10 cellular contexts compared by ENCODE assay signal in genomic region chr6:160667854-160668481, GRCh38. TPM values are rescaled to one million over a fixed set of nuclear protein-coding genes. Genes with fewer than 3 reads are reported as not detected.
DNase-seq lines count a peak whose midpoint lies in the region; ATAC-seq, FAIRE-seq and TF ChIP-seq lines count a peak whose summit lies in the region.
"Had no signal": no experiment of that assay in that cellular context is flagged by ENCODE, and none has a peak within 500 bp of the region (broad histone marks: within the 10 kb centered on the region; RNA-seq: fewer than 3 reads in every experiment).

No MANE protein-coding gene starts in this region.

- peak; percentile 90 for ATAC-seq in GM21367 (IDR thresholded peaks at IDR 0.05; ENCODE audit: unreplicated experiment)

- intact Hi-C loops in CD14-positive monocyte (cut with micrococcal nuclease): no loop called here
- intact Hi-C loops in ascending aorta (cut with DNase I): no loop called here

- dilution Hi-C loops in keratinocyte (cut with MboI; ENCODE audit: extremely low pct_ligation_motif_present, low sequenced_read_pairs): no loop called here

- H3K27me3 ChIP-seq in keratinocyte (ENCODE audit: control insufficient read depth, extremely low read depth, insufficient read depth, low read length) (no peaks in the 10 kb centered on the region), ascending aorta (no peaks in the 10 kb centered on the region)

- no peak overlapping the region for H3K4me3 Mint-ChIP-seq in CD14-positive monocyte

- H3K9me1 ChIP-seq in keratinocyte (ENCODE audit: control insufficient read depth, extremely low read depth, insufficient read depth, low read length): no peaks in the 10 kb centered on the region

- no peaks in the 10 kb centered on the region for H3K36me3 Mint-ChIP-seq in CD14-positive monocyte

- no peaks in the 10 kb centered on the region for H3K9me3 ChIP-seq in keratinocyte (ENCODE audit: control insufficient read depth, low read depth, low read length)
- H3K9me3 ChIP-seq in ascending aorta: no peaks in the 10 kb centered on the region

- peak in 43 of 76 experiments; percentile 3 to 58 (median 22) for DNase-seq in HUDEP-2 (lab: John Stamatoyannopoulos, UW; ENCODE audit: unreplicated experiment in 76 of 76)
- peak; percentile 19 for DNase-seq in UCSD-AML1 (lab: John Stamatoyannopoulos, UW; ENCODE audit: unreplicated experiment)
- DNase-seq in keratinocyte (ENCODE audit: low read depth, low spot score): no peak
- DNase-seq in CD14-positive monocyte (ENCODE audit: low spot score): no peak
- no peak for DNase-seq in ascending aorta (ENCODE audit: low spot score in 2 of 2)
- no peak for DNase-seq in inferior parietal cortex (ENCODE audit: extremely low spot score)

- TF ChIP-seq CTCF in GM12872 (IDR thresholded peaks at IDR 0.05; ENCODE audit: insufficient read depth, low read depth, low read length): peak; percentile 76
- peak; percentile 73 to 89 (median 82) for TF ChIP-seq CTCF in keratinocyte (optimal IDR thresholded peaks at IDR 0.05 in 1 of 3, IDR thresholded peaks at IDR 0.05 in 1 of 3, conservative IDR thresholded peaks at IDR 0.05 in 1 of 3; ENCODE audit: extremely low read depth in 1 of 3, insufficient read depth in 2 of 3, low read length in 3 of 3)
- TF ChIP-seq CTCF in CD14-positive monocyte (IDR thresholded peaks at IDR 0.05): no peak
- no peak for TF ChIP-seq CTCF in ascending aorta (IDR thresholded peaks at IDR 0.05)

- H2AFZ ChIP-seq in keratinocyte (ENCODE audit: control insufficient read depth, low read length): no peak overlapping the region

- H3K36me3 ChIP-seq in keratinocyte (ENCODE audit: control insufficient read depth in 2 of 2, extremely low read depth in 1 of 2, insufficient read depth in 2 of 2, low read length in 2 of 2) (no peaks in the 10 kb centered on the region), ascending aorta (no peaks in the 10 kb centered on the region)

- no peak overlapping the region for H3K27ac Mint-ChIP-seq in CD14-positive monocyte

- H3K79me2 ChIP-seq in keratinocyte (ENCODE audit: control insufficient read depth, insufficient read depth, low read length): no peaks in the 10 kb centered on the region

- peak; percentile 17 for FAIRE-seq in keratinocyte (lab: Jason Lieb, UNC)

- H3K4me3 ChIP-seq in keratinocyte (ENCODE audit: control insufficient read depth in 2 of 3, extremely low read depth in 1 of 3, insufficient read depth in 2 of 3, low read depth in 1 of 3, low read length in 3 of 3): no peak overlapping the region
- H3K4me3 ChIP-seq in ascending aorta: no peak overlapping the region

- no peak overlapping the region for H3K4me2 ChIP-seq in keratinocyte (ENCODE audit: control insufficient read depth, extremely low read depth, insufficient read depth, low read depth, low read length)

- H3K9me3 Mint-ChIP-seq in CD14-positive monocyte: peaks cover 0 to 6% (median 0%) of the 10 kb centered on the region in 7 donors

- no peaks in the 10 kb centered on the region for H3K4me1 Mint-ChIP-seq in CD14-positive monocyte

- H3K9ac ChIP-seq in keratinocyte (ENCODE audit: control insufficient read depth, extremely low read depth, insufficient read depth, low read length): no peak overlapping the region

- H3K27ac ChIP-seq in keratinocyte (ENCODE audit: control insufficient read depth, insufficient read depth, low read length): no peak overlapping the region
- H3K27ac ChIP-seq in ascending aorta: no peak overlapping the region

- H3K4me1 ChIP-seq in keratinocyte (ENCODE audit: control insufficient read depth, extremely low read depth, insufficient read depth, low read length): no peaks in the 10 kb centered on the region
- no peaks in the 10 kb centered on the region for H3K4me1 ChIP-seq in ascending aorta

- H3K27me3 Mint-ChIP-seq in CD14-positive monocyte (ENCODE audit: low read depth in 3 of 3): no peaks in the 10 kb centered on the region

- H4K20me1 ChIP-seq in keratinocyte (ENCODE audit: control insufficient read depth, extremely low read depth, insufficient read depth, low read length): no peaks in the 10 kb centered on the region

RNA-seq across cellular contexts. Expression of gene LPA, which starts 3.9 kb away (rescaled TPM):
- 0.03 TPM in 1 of 3 replicates, not detected in the others for polyA plus RNA-seq in keratinocyte
- not detected for polyA plus RNA-seq in keratinocyte (2011; ENCODE audit: low read depth)
- polyA plus RNA-seq in keratinocyte (2011; cell fraction: cytosol; rRNA removed): not detected in 2 replicates
- polyA plus RNA-seq in keratinocyte (2011; cell fraction: nucleus; rRNA removed): not detected in 2 replicates
- polyA plus RNA-seq in keratinocyte (2012; ENCODE audit: low replicate concordance): not detected in 2 replicates
- not detected in 3 replicates for polyA minus RNA-seq in keratinocyte
- polyA minus RNA-seq in keratinocyte (2011; cell fraction: cytosol; rRNA and poly(A)+ RNA removed): not detected
- not detected in 2 replicates for polyA minus RNA-seq in keratinocyte (2011; cell fraction: nucleus; rRNA and poly(A)+ RNA removed)
- polyA plus RNA-seq in CD14-positive monocyte: not detected
- not detected for total RNA-seq in ascending aorta
- total RNA-seq: T-helper 2 cell treated with Interferon-gamma antibody and Interleukin-4, amounts not matched to agents 100 ng/mL and 5 ng/mL, for 36 hours had no signal

RNA-seq across cellular contexts. Expression of gene PLG, which starts 34.1 kb away (rescaled TPM):
- polyA plus RNA-seq in keratinocyte: not detected in 3 replicates
- polyA plus RNA-seq in keratinocyte (2011; ENCODE audit: low read depth): not detected
- not detected in 2 replicates for polyA plus RNA-seq in keratinocyte (2011; cell fraction: cytosol; rRNA removed)
- not detected in 2 replicates for polyA plus RNA-seq in keratinocyte (2011; cell fraction: nucleus; rRNA removed)
- polyA plus RNA-seq in keratinocyte (2012; ENCODE audit: low replicate concordance): 0.49 TPM in 1 of 2 replicates, not detected in the other
- not detected in 3 replicates for polyA minus RNA-seq in keratinocyte
- not detected for polyA minus RNA-seq in keratinocyte (2011; cell fraction: cytosol; rRNA and poly(A)+ RNA removed)
- not detected in 2 replicates for polyA minus RNA-seq in keratinocyte (2011; cell fraction: nucleus; rRNA and poly(A)+ RNA removed)
- polyA plus RNA-seq in CD14-positive monocyte: not detected
- total RNA-seq in ascending aorta: 10.7 TPM
- total RNA-seq: T-helper 2 cell treated with Interferon-gamma antibody and Interleukin-4, amounts not matched to agents 100 ng/mL and 5 ng/mL, for 36 hours; urinary bladder had no signal

Comparison
In these comparisons a context has a peak if more than half of its experiments do, and no peak if none do; other contexts are left out.
1. CTCF ChIP-seq: peak in GM12872 (single experiment) and keratinocyte (3 of 3); none in CD14-positive monocyte (single experiment) and ascending aorta (0 of 3).
2. DNase-seq: peak in HUDEP-2 (43 of 76) and UCSD-AML1 (single experiment); none in keratinocyte (single experiment), CD14-positive monocyte (single experiment), ascending aorta (0 of 2) and inferior parietal cortex (single experiment).